8 cellular contexts compared by ENCODE assay signal in genomic region chr19:49142866-49143335, GRCh38. TPM values are rescaled to one million over a fixed set of nuclear protein-coding genes. Genes with fewer than 3 reads are reported as not detected.
A peak's percentile ranks its signal among the peaks of the same experiment; 100 is the strongest.
DNase-seq lines count a peak whose midpoint lies in the region; ATAC-seq and TF ChIP-seq lines count a peak whose summit lies in the region.

No MANE protein-coding gene starts in this region.

- H3K9me3 ChIP-seq in right cardiac atrium (ENCODE audit: control insufficient read depth, low read length) (no peaks in the 10 kb centered on the region), prostate gland (no peaks in the 10 kb centered on the region)

- peak; percentile 71 for ATAC-seq in HG03045 (IDR thresholded peaks at IDR 0.05; ENCODE audit: unreplicated experiment)
- peak; percentile 95 to 97 for ATAC-seq in right cardiac atrium
- no peak for ATAC-seq in GM21367 (IDR thresholded peaks at IDR 0.05; ENCODE audit: unreplicated experiment)
- ATAC-seq in GM19452 (IDR thresholded peaks at IDR 0.05; ENCODE audit: unreplicated experiment), result no peak

- no peaks in the 10 kb centered on the region for H3K27me3 ChIP-seq in right cardiac atrium (ENCODE audit: control insufficient read depth, insufficient read depth)
- no peaks in the 10 kb centered on the region for H3K27me3 ChIP-seq in prostate gland (replicated peaks; ENCODE audit: insufficient read depth)

- peak; percentile 71 for TF ChIP-seq POLR2A in prostate gland (IDR thresholded peaks at IDR 0.05)

- H3K27ac ChIP-seq in right cardiac atrium (ENCODE audit: low read length) (no peak overlapping the region), prostate gland (no peak overlapping the region)

- H3K4me3 ChIP-seq in right cardiac atrium (ENCODE audit: low read length) (peak overlapping the region; percentile 40), prostate gland (peak overlapping the region; percentile 32 to 43)

- TF ChIP-seq CTCF in prostate gland (IDR thresholded peaks at IDR 0.05), result no peak

- H3K4me1 ChIP-seq in right cardiac atrium (ENCODE audit: control insufficient read depth, insufficient read depth, low read length) (no peaks in the 10 kb centered on the region), prostate gland (replicated peaks) (peaks cover 11% of the 10 kb centered on the region)

- intact Hi-C loops in right cardiac atrium (cut with DNase I), result loop anchor here in 1 of 4 donors (10.0 kb wide), 1 partner anchor 48 kb away; no protein-coding TSS in a partner anchor
- intact Hi-C loops in prostate gland (cut with DNase I), result no loop called here

- DNase-seq in DMS53 treated with DMSO at 0.1 percent for 48 hours (lab: John Stamatoyannopoulos, UW; ENCODE audit: unreplicated experiment) (peak; percentile 52), SHP77 treated with DMSO at 0.1 percent for 48 hours (lab: John Stamatoyannopoulos, UW) (peak; percentile 49), astrocyte of the hippocampus (ENCODE audit: low read depth, low spot score) (peak; percentile 97), right cardiac atrium (peak; percentile 92 to 97 (median 96)), prostate gland (ENCODE audit: low spot score) (peak; percentile 93)

- H3K36me3 ChIP-seq in prostate gland, result no peaks in the 10 kb centered on the region

- WGBS in right cardiac atrium, result 2% methylated on average over 21 of the region's 21 CpGs
- WGBS in prostate gland, result 3% methylated on average over 21 of the region's 21 CpGs

RNA-seq across cellular contexts. Expression of gene HRC, which starts 12.3 kb away (rescaled TPM):
- 100 to 1,000 TPM; 505 to 682 (median 577) TPM for total RNA-seq in right cardiac atrium
- 712 TPM for polyA plus RNA-seq in right cardiac atrium
- total RNA-seq in prostate gland, result 1 to 10 TPM; 3.8 to 6.7 TPM

RNA-seq across cellular contexts. Expression of gene TRPM4, which starts 14.7 kb away (rescaled TPM):
- total RNA-seq in right cardiac atrium (10 to 100 TPM; 28.3 to 36.4 (median 33.6) TPM), prostate gland (100 to 1,000 TPM in 1 of 2 donors, 10 to 100 TPM in 1; 99.0 to 126 TPM)
- polyA plus RNA-seq in right cardiac atrium, result 32.5 TPM

RNA-seq across cellular contexts. Expression of gene PPFIA3, which starts 23.6 kb away (rescaled TPM):
- total RNA-seq in right cardiac atrium (10 to 100 TPM in 3 of 4 donors, 1 to 10 TPM in 1; 9.5 to 11.9 (median 10.9) TPM), prostate gland (10 to 100 TPM; 12.3 to 18.2 TPM)
- polyA plus RNA-seq in right cardiac atrium, result 13.2 TPM

RNA-seq across cellular contexts. Expression of gene C19orf73, which starts 24.0 kb away (rescaled TPM):
- 1 to 10 TPM; 1.2 to 2.1 (median 1.7) TPM for total RNA-seq in right cardiac atrium
- 3.3 TPM for polyA plus RNA-seq in right cardiac atrium
- total RNA-seq in prostate gland, result 10 to 100 TPM in 1 of 2 donors, 1 to 10 TPM in 1; 2.2 to 11.1 TPM

RNA-seq across cellular contexts. Expression of gene LIN7B, which starts 28.7 kb away (rescaled TPM):
- total RNA-seq in right cardiac atrium (10 to 100 TPM; 18.0 to 23.6 (median 19.7) TPM), prostate gland (10 to 100 TPM; 31.2 to 64.3 TPM)
- polyA plus RNA-seq in right cardiac atrium, result 33.4 TPM

Comparison
In these comparisons a context has a peak if more than half of its experiments do, and no peak if none do; other contexts are left out.
1. ATAC-seq: peak in HG03045 (single experiment) and right cardiac atrium (2 of 2); none in GM21367 (single experiment) and GM19452 (single experiment).
2. RNA of gene HRC, which starts 12.3 kb away (total RNA-seq): 505 to 682 TPM in right cardiac atrium; 3.8 to 6.7 TPM in prostate gland; every median in the first group is over 10 times any median in the second.
3. Peak in every context shown above with its lines, with median percentiles within 50 percentile points of each other: DNase-seq.